1 cellular context compared by ENCODE assay signal in genomic region chr3:191290311-191291025, GRCh38.
TF ChIP-seq lines count a peak whose summit lies in the region.

No MANE protein-coding gene starts in this region.

TF ChIP-seq in GM12878, 131 proteins besides CTCF, POLR2A, EP300 and RAD21:
- no peak for TF ChIP-seq BCL11A (IDR thresholded peaks at IDR 0.05; ENCODE audit: low read depth, low read length)
- TF ChIP-seq CBFB (IDR thresholded peaks at IDR 0.05; ENCODE audit: low read depth): no peak
- TF ChIP-seq NR2F1 (conservative IDR thresholded peaks at IDR 0.05): no peak
- 0 out of 2 replicates have a peak, but pooled peaks have one; percentile 22 for TF ChIP-seq DPF2 (IDR thresholded peaks at IDR 0.05)
- TF ChIP-seq RELA (IDR thresholded peaks at IDR 0.05; ENCODE audit: borderline replicate concordance, partially characterized antibody): no peak
- no peak for TF ChIP-seq MXI1 (IDR thresholded peaks at IDR 0.05; ENCODE audit: low read depth, low read length)
- no peak for TF ChIP-seq ZBED1 (IDR thresholded peaks at IDR 0.05; ENCODE audit: borderline replicate concordance)
- no peak for TF ChIP-seq FOXK2 (IDR thresholded peaks at IDR 0.05)
- TF ChIP-seq IRF3 (IDR thresholded peaks at IDR 0.05): no peak
- peak; percentile 63 for TF ChIP-seq RAD51 (IDR thresholded peaks at IDR 0.05)
- TF ChIP-seq ZBTB11 (CRISPR knock-in tag; IDR thresholded peaks at IDR 0.05): no peak
- peak; percentile 85 for TF ChIP-seq PKNOX1 (IDR thresholded peaks at IDR 0.05)
- TF ChIP-seq BMI1 (IDR thresholded peaks at IDR 0.05; ENCODE audit: borderline replicate concordance): no peak
- peak; percentile 54; the same call in 1 of the 2 replicates for TF ChIP-seq RUNX3 (IDR thresholded peaks at IDR 0.05; ENCODE audit: low read length)
- TF ChIP-seq NKRF (conservative IDR thresholded peaks at IDR 0.05): 0 out of 2 replicates have a peak, but pooled peaks have one; percentile 34
- 0 out of 2 replicates have a peak, but pooled peaks have one; percentile 17 for TF ChIP-seq ZNF217 (IDR thresholded peaks at IDR 0.05)
- no peak for TF ChIP-seq RB1 (IDR thresholded peaks at IDR 0.05; ENCODE audit: borderline replicate concordance)
- TF ChIP-seq NFIC (IDR thresholded peaks at IDR 0.05; ENCODE audit: low read depth, low read length): peak; percentile 24; the same call in 1 of the 2 replicates
- TF ChIP-seq CBX5 (IDR thresholded peaks at IDR 0.05; ENCODE audit: low read depth): no peak
- peak; percentile 46 for TF ChIP-seq JUNB (IDR thresholded peaks at IDR 0.05)
- no peak for TF ChIP-seq E2F4 (IDR thresholded peaks at IDR 0.05; ENCODE audit: low read depth, low read length)
- no peak for TF ChIP-seq MTA3 (IDR thresholded peaks at IDR 0.05; ENCODE audit: borderline replicate concordance, low read length)
- TF ChIP-seq KAT2A (conservative IDR thresholded peaks at IDR 0.05; ENCODE audit: control insufficient read depth, low read depth, low read length): no peak
- no peak; the same call in 1 of the 2 replicates for TF ChIP-seq ATF7 (IDR thresholded peaks at IDR 0.05; ENCODE audit: low read depth)
- no peak for TF ChIP-seq ZNF274 (IDR thresholded peaks at IDR 0.05; ENCODE audit: insufficient read depth, insufficient read length)
- TF ChIP-seq ATF2 (IDR thresholded peaks at IDR 0.05; ENCODE audit: low read length): peak; percentile 14; the same call in 1 of the 2 replicates
- TF ChIP-seq RELB (IDR thresholded peaks at IDR 0.05; ENCODE audit: low read depth): peak; percentile 38; the same call in 1 of the 2 replicates
- TF ChIP-seq MTA2 (IDR thresholded peaks at IDR 0.05; ENCODE audit: low read depth): peak; percentile 26; the same call in 1 of the 2 replicates
- peak; percentile 10 for TF ChIP-seq MEF2B (IDR thresholded peaks at IDR 0.05; ENCODE audit: partially characterized antibody, poor library complexity, severe bottlenecking)
